20 cellular contexts compared by ENCODE assay signal in genomic region chr4:41430796-41431195, GRCh38.
DNase-seq lines count a peak whose midpoint lies in the region; ATAC-seq and TF ChIP-seq lines count a peak whose summit lies in the region.
"Had no signal": no experiment of that assay in that cellular context is flagged by ENCODE, and none has a peak within 500 bp of the region (broad histone marks: within the 10 kb centered on the region; RNA-seq: fewer than 3 reads in every experiment).

No MANE protein-coding gene starts in this region.

- peaks cover 15% of the 10 kb centered on the region for H3K4me1 ChIP-seq in GM23248 (ENCODE audit: insufficient read depth)
- H3K4me1 ChIP-seq in right atrium auricular region = peaks cover 0 to 60% of the 10 kb centered on the region in 2 donors
- H3K4me1 ChIP-seq in thoracic aorta (ENCODE audit: control insufficient read depth in 1 of 2, low read depth in 2 of 2) = peaks cover 36 to 88% of the 10 kb centered on the region in 2 donors
- H3K4me1 ChIP-seq: testis had no signal

- in situ Hi-C loops in GM23248 (cut with MboI) = no loop called here

- H3K27me3 ChIP-seq in GM23248 (replicated peaks; ENCODE audit: insufficient read depth) (no peaks in the 10 kb centered on the region), right atrium auricular region (no peaks in the 10 kb centered on the region), thoracic aorta (replicated peaks; ENCODE audit: insufficient read depth) (no peaks in the 10 kb centered on the region)
- H3K27me3 ChIP-seq: testis had no signal

- H3F3A ChIP-seq in GM23248 (ENCODE audit: insufficient read depth) = no peaks in the 10 kb centered on the region

- ATAC-seq in thoracic aorta (ENCODE audit: insufficient number of reproducible peaks, low FRiP score, low read depth) (no peak), HG02884 (IDR thresholded peaks at IDR 0.05; ENCODE audit: unreplicated experiment) (no peak), HG02852 (IDR thresholded peaks at IDR 0.05; ENCODE audit: unreplicated experiment) (no peak)
- ATAC-seq: GM23338 had no signal

- H3K79me2 ChIP-seq in GM23248 (ENCODE audit: insufficient read depth) = no peaks in the 10 kb centered on the region

- H3K27ac ChIP-seq in GM23248 (0 out of 2 replicates have a peak overlapping the region, but pooled peaks have one; percentile 1), right atrium auricular region (peak overlapping the region in 1 of 2 donors; percentile 72), thoracic aorta (peak overlapping the region; percentile 82 to 87)
- H3K27ac ChIP-seq: testis had no signal

- H3K9me2 ChIP-seq in GM23248 (ENCODE audit: insufficient read depth) = no peaks in the 10 kb centered on the region

- H3K4me3 ChIP-seq in GM23248 (no peak overlapping the region), right atrium auricular region (no peak overlapping the region), thoracic aorta (peak overlapping the region; percentile 37)
- H3K4me3 ChIP-seq: GM23338, testis had no signal

- WGBS in GM23248 (ENCODE audit: low coverage in 1 of 2, low lambda C conversion rate in 2 of 2, missing lambda C conversion rate in 2 of 2), 2 experiments = 21 to 32% methylated on average over 1 of the region's 1 CpG

- DNase-seq in GM23248 (peak; percentile 31), astrocyte of the hippocampus (ENCODE audit: low read depth, low spot score) (peak; percentile 42), right atrium auricular region (ENCODE audit: low spot score) (peak; percentile 69), thoracic aorta (ENCODE audit: low spot score) (no peak), NCI-H1092 (lab: John Stamatoyannopoulos, UW) (no peak), CD1c-positive myeloid dendritic cell (ENCODE audit: extremely low spot score) (no peak)
- DNase-seq: activated CD4-positive, alpha-beta T cell treated with anti-CD3 and anti-CD28 coated beads, Interleukin-2, amount 50 U/mL, for 48 hours; activated gamma-delta T cell; amniotic stem cell; COR-L47; kidney glomerular epithelial cell; midbrain; NCI-H1436; NCI-H2171 treated with DMSO at 0.1 percent for 48 hours; NCI-H82; stimulated activated CD8-positive, alpha-beta memory T cell treated with anti-CD3 and anti-CD28 coated beads, Interleukin-4, amount 100 ng/mL, for 48 hours; testis had no signal

- TF ChIP-seq CTCF in right atrium auricular region (IDR thresholded peaks at IDR 0.05) (no peak), thoracic aorta (IDR thresholded peaks at IDR 0.05) (no peak)

- H3K9me3 ChIP-seq in GM23248 (ENCODE audit: low read depth) (no peaks in the 10 kb centered on the region), right atrium auricular region (no peaks in the 10 kb centered on the region), thoracic aorta (no peaks in the 10 kb centered on the region)
- H3K9me3 ChIP-seq: testis had no signal

- no peaks in the 10 kb centered on the region for H4K20me1 ChIP-seq in GM23248 (ENCODE audit: insufficient read depth)

- no peak overlapping the region for H2AFZ ChIP-seq in GM23248
- H2AFZ ChIP-seq: GM23338 had no signal

- no peak overlapping the region for H3K4me2 ChIP-seq in GM23248 (ENCODE audit: unreplicated experiment)
- H3K4me2 ChIP-seq: GM23338 had no signal

- H3K36me3 ChIP-seq in GM23248 (ENCODE audit: low read depth) (no peaks in the 10 kb centered on the region), right atrium auricular region (no peaks in the 10 kb centered on the region), thoracic aorta (no peaks in the 10 kb centered on the region)

- no peak overlapping the region for H3K9ac ChIP-seq in GM23248

Comparison
In these comparisons a context has a peak if more than half of its experiments do, and no peak if none do; other contexts are left out.
1. DNase-seq: peak in GM23248 (single experiment), astrocyte of the hippocampus (single experiment) and right atrium auricular region (single experiment); none in thoracic aorta (single experiment), NCI-H1092 (single experiment) and CD1c-positive myeloid dendritic cell (single experiment).